Comparison of ENCODE assay signal across 20 cellular contexts in the genomic region with DNA sequence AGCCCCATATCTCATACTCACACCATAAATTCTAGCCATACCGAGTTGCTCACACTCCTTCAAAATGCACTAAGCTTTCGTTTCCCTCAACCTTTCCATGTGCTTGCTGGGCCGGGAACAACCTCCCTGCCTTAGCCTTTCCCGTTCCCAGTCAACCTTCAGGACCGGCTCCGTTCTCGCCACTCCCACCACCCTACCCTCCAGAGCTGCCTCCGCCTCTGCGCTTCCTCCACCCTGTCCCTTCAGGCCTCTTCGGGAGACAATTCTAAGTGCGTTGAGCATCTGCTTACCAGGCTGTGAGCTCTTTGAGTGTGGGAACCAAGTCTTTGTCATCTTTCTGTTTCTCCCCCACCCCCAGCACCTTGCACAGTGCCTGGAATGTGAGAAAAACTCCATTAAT. TPM values are rescaled to one million over a fixed set of nuclear protein-coding genes. Genes with fewer than 3 reads are reported as not detected.
"Had no signal": no experiment of that assay in that cellular context is flagged by ENCODE, and none has a peak within 500 bp of the region (broad histone marks: within the 10 kb centered on the region; RNA-seq: fewer than 3 reads in every experiment).

No MANE protein-coding gene starts in this region.

- H3K4me3 ChIP-seq: coronary artery, thyroid gland had no signal

- DNase-seq: activated CD4-positive, alpha-beta T cell treated with anti-CD3 and anti-CD28 coated beads for 48 hours; activated CD4-positive, CD25-positive, alpha-beta regulatory T cell; activated CD8-positive, alpha-beta T cell treated with anti-CD3 and anti-CD28 coated beads, Interleukin-2, amount 10 ng/mL, durations not matched to agents 7 days and 5 days; activated naive CD4-positive, alpha-beta T cell treated with anti-CD3 and anti-CD28 coated beads, Interleukin-2, amount 10 ng/mL, durations not matched to agents 7 days and 5 days; activated naive CD8-positive, alpha-beta T cell treated with anti-CD3 and anti-CD28 coated beads, Interleukin-2, amount 50 U/mL, for 24 hours; activated T-cell treated with anti-CD3 and anti-CD28 coated beads, Interleukin-2, amount 50 U/mL, for 4 hours; anterior cingulate cortex; brain microvascular endothelial cell; erythroblast; foreskin melanocyte; naive thymus-derived CD4-positive, alpha-beta T cell; nucleus accumbens; retina; stimulated activated CD4-positive, alpha-beta T cell treated with anti-CD3 and anti-CD28 coated beads, Interleukin-2, amount 100 ng/mL, for 24 hours; stimulated activated naive CD4-positive, alpha-beta T cell treated with Interleukin-2 at 50 U/mL for 16 hours; thyroid gland had no signal

- H3K9me3 ChIP-seq: thyroid gland had no signal

- H3K4me3 Mint-ChIP-seq: activated CD8-positive, alpha-beta T cell treated with anti-CD3 and anti-CD28 coated beads, Interleukin-2, amount 10 ng/mL, durations not matched to agents 7 days and 5 days; activated naive CD4-positive, alpha-beta T cell treated with anti-CD3 and anti-CD28 coated beads, Interleukin-2, amount 10 ng/mL, durations not matched to agents 7 days and 5 days; activated naive CD8-positive, alpha-beta T cell treated with anti-CD3 and anti-CD28 coated beads, Interleukin-2, amount 50 U/mL, for 24 hours; activated T-cell treated with anti-CD3 and anti-CD28 coated beads, Interleukin-2, amount 50 U/mL, for 4 hours; central memory CD8-positive, alpha-beta T cell; memory B cell; naive thymus-derived CD4-positive, alpha-beta T cell; T-helper 2 cell treated with Interferon-gamma antibody and Interleukin-4, amounts not matched to agents 5 μg/mL and 100 μg/mL, for 36 hours had no signal

- H3K4me1 Mint-ChIP-seq: activated naive CD8-positive, alpha-beta T cell treated with anti-CD3 and anti-CD28 coated beads, Interleukin-2, amount 50 U/mL, for 24 hours; central memory CD8-positive, alpha-beta T cell had no signal

- ATAC-seq: activated CD8-positive, alpha-beta T cell treated with anti-CD3 and anti-CD28 coated beads, Interleukin-2, amount 10 ng/mL, durations not matched to agents 7 days and 5 days; activated naive CD8-positive, alpha-beta T cell treated with anti-CD3 and anti-CD28 coated beads, Interleukin-2, amount 50 U/mL, for 24 hours; activated T-cell treated with anti-CD3 and anti-CD28 coated beads, Interleukin-2, amount 50 U/mL, for 4 hours; naive thymus-derived CD4-positive, alpha-beta T cell had no signal

- H3K36me3 Mint-ChIP-seq: activated naive CD4-positive, alpha-beta T cell treated with anti-CD3 and anti-CD28 coated beads, Interleukin-2, amount 10 ng/mL, durations not matched to agents 7 days and 5 days; memory B cell; naive thymus-derived CD4-positive, alpha-beta T cell had no signal

- H3K36me3 ChIP-seq: brain microvascular endothelial cell, thyroid gland had no signal

- H3K27me3 ChIP-seq: brain microvascular endothelial cell, thyroid gland had no signal

- H3K9me3 Mint-ChIP-seq: activated naive CD4-positive, alpha-beta T cell treated with anti-CD3 and anti-CD28 coated beads, Interleukin-2, amount 10 ng/mL, durations not matched to agents 7 days and 5 days; activated naive CD8-positive, alpha-beta T cell treated with anti-CD3 and anti-CD28 coated beads, Interleukin-2, amount 50 U/mL, for 24 hours; activated T-cell treated with anti-CD3 and anti-CD28 coated beads, Interleukin-2, amount 50 U/mL, for 4 hours; central memory CD8-positive, alpha-beta T cell; memory B cell; naive thymus-derived CD4-positive, alpha-beta T cell; T-helper 2 cell treated with Interferon-gamma antibody and Interleukin-4, amounts not matched to agents 5 μg/mL and 100 μg/mL, for 36 hours had no signal

- H3K27ac Mint-ChIP-seq: activated CD8-positive, alpha-beta T cell treated with anti-CD3 and anti-CD28 coated beads, Interleukin-2, amount 10 ng/mL, durations not matched to agents 7 days and 5 days; activated naive CD4-positive, alpha-beta T cell treated with anti-CD3 and anti-CD28 coated beads, Interleukin-2, amount 10 ng/mL, durations not matched to agents 7 days and 5 days; activated naive CD8-positive, alpha-beta T cell treated with anti-CD3 and anti-CD28 coated beads, Interleukin-2, amount 50 U/mL, for 24 hours; memory B cell; naive thymus-derived CD4-positive, alpha-beta T cell; T-helper 2 cell treated with Interferon-gamma antibody and Interleukin-4, amounts not matched to agents 5 μg/mL and 100 μg/mL, for 36 hours had no signal

- H3K27ac ChIP-seq: brain microvascular endothelial cell, coronary artery had no signal

RNA-seq across cellular contexts. Expression of a gene that starts 31.6 kb away (rescaled TPM):
- total RNA-seq: activated CD8-positive, alpha-beta T cell treated with anti-CD3 and anti-CD28 coated beads, Interleukin-2, amount 10 ng/mL, durations not matched to agents 7 days and 5 days had no signal
